8 cellular contexts compared by ENCODE assay signal in genomic region chr22:25488244-25489020, GRCh38.
A peak's percentile ranks its signal among the peaks of the same experiment; 100 is the strongest.
DNase-seq lines count a peak whose midpoint lies in the region; ATAC-seq, FAIRE-seq and TF ChIP-seq lines count a peak whose summit lies in the region.

No MANE protein-coding gene starts in this region.

- in situ Hi-C loops in GM12878 (cut with MboI), result no loop called here

- no peaks in the 10 kb centered on the region for H4K20me1 ChIP-seq in GM12878 (ENCODE audit: control insufficient read depth, insufficient read depth)

- no peak for TF ChIP-seq CTCF in GM12878 (IDR thresholded peaks at IDR 0.05 in 2 of 3, conservative IDR thresholded peaks at IDR 0.05 in 1 of 3; ENCODE audit: control insufficient read depth in 2 of 3, extremely low read depth in 1 of 3, insufficient read depth in 1 of 3, low read depth in 3 of 3, low read length in 3 of 3)
- TF ChIP-seq CTCF in nephron progenitor cell (IDR thresholded peaks at IDR 0.05), result no peak
- TF ChIP-seq CTCF in GM10266 (IDR thresholded peaks at IDR 0.05; ENCODE audit: control insufficient read depth, insufficient read depth, low read depth, missing control alignments), result no peak

- SMC1A ChIA-PET in GM12878 (lab: Charles Lee; ENCODE audit: uncharacterized antibody, unreplicated experiment), result interaction anchor here (0.7 to 1.6 kb wide), 8 partner anchors 10 to 168 kb away, joined by 3 to 4 read pairs (median 3); no protein-coding TSS in a partner anchor

- RAD21 ChIA-PET in GM12878 (lab: Charles Lee; ENCODE audit: unreplicated experiment), result interaction anchor here (0.7 to 2.0 kb wide), 9 partner anchors 13 to 100 kb away, joined by 3 to 8 read pairs (median 4); partner anchors contain the start of gene GRK3

- FAIRE-seq in GM18507 (lab: Jason Lieb, UNC) (peak; percentile 91), GM12878 (lab: Jason Lieb, UNC) (peak; percentile 13)

- no peaks in the 10 kb centered on the region for H3K36me3 ChIP-seq in GM12878 (ENCODE audit: control insufficient read depth in 2 of 2, insufficient read depth in 2 of 2, low read length in 1 of 2)

- no peaks in the 10 kb centered on the region for H3K9me3 ChIP-seq in GM12878 (replicated peaks; ENCODE audit: control insufficient read depth, insufficient read depth, low read length)

- WGBS in GM12878 (ENCODE audit: insufficient coverage, insufficient replicate concordance, low lambda C conversion rate, missing lambda C conversion rate), result 62% methylated on average over 3 of the region's 3 CpGs

- H3K4me3 ChIP-seq in GM12878, result no peak overlapping the region

- no peaks in the 10 kb centered on the region for H3K27me3 ChIP-seq in GM12878 (replicated peaks in 1 of 2; ENCODE audit: control insufficient read depth in 2 of 2, insufficient read depth in 2 of 2, low read length in 1 of 2)

- TF ChIP-seq POLR2A in GM12878 (IDR thresholded peaks at IDR 0.05; ENCODE audit: low read depth, low read length), result no peak

- H2AFZ ChIP-seq in GM12878 (ENCODE audit: control insufficient read depth, low read depth, low read length), result no peak overlapping the region

- peaks cover 7% of the 10 kb centered on the region for H3K9me3 Mint-ChIP-seq in nephron progenitor cell

- H3K4me1 Mint-ChIP-seq in nephron progenitor cell, result peaks cover 25% of the 10 kb centered on the region

- no peak overlapping the region for H3K9ac ChIP-seq in GM12878 (ENCODE audit: control insufficient read depth, insufficient read depth, low read length)

- BruUV-seq in GM12878 (replicated peaks; lab: Mats Ljungman, UMichigan), result no TSS peak

- CTCF ChIA-PET in GM12878 (lab: Yijun Ruan, JAX), result interaction anchor here (0.6 to 1.3 kb wide), 4 partner anchors 12 to 81 kb away, joined by 3 to 4 read pairs (median 3); no protein-coding TSS in a partner anchor

- H3K4me3 Mint-ChIP-seq in nephron progenitor cell, result no peak overlapping the region

- no peaks in the 10 kb centered on the region for H3K79me2 ChIP-seq in GM12878 (ENCODE audit: control insufficient read depth, insufficient read depth, low read length)

- H3K4me1 ChIP-seq in GM12878 (ENCODE audit: control insufficient read depth, insufficient read depth, low read length), result peaks cover 10% of the 10 kb centered on the region

- peaks cover 8% of the 10 kb centered on the region for H3K27me3 Mint-ChIP-seq in nephron progenitor cell (ENCODE audit: low read depth, poor library complexity)

- intact Hi-C loops in GM12878 (cut with micrococcal nuclease; ENCODE audit: unreplicated experiment), result no loop called here

- ATAC-seq in GM12878 (peak; percentile 21), HG03378 (IDR thresholded peaks at IDR 0.05; ENCODE audit: unreplicated experiment) (no peak), HG03342 (IDR thresholded peaks at IDR 0.05; ENCODE audit: unreplicated experiment) (no peak)

- no peak for TF ChIP-seq RAD21 in GM12878 (IDR thresholded peaks at IDR 0.05; ENCODE audit: insufficient read depth, low read depth, low read length)

- peak in 1 of 2 experiments; percentile 51; a peak in 2 of 4 replicates for TF ChIP-seq EP300 in GM12878 (IDR thresholded peaks at IDR 0.05; ENCODE audit: borderline replicate concordance in 1 of 2, control insufficient read depth in 1 of 2, low read depth in 2 of 2, low read length in 2 of 2)

- no peak overlapping the region for H3K4me2 ChIP-seq in GM12878 (ENCODE audit: control insufficient read depth, insufficient read depth)

- no peak overlapping the region for H3K27ac ChIP-seq in GM12878 (ENCODE audit: control insufficient read depth, insufficient read depth)

- H3K36me3 Mint-ChIP-seq in nephron progenitor cell (ENCODE audit: low read depth), result peaks cover 87% of the 10 kb centered on the region

- POLR2A ChIA-PET in GM12878 (lab: Charles Lee), result no interaction called here

- DNase-seq in GM18507 (ENCODE audit: extremely low spot score, insufficient read length, low read depth), result no peak
- peak; percentile 46 for DNase-seq in NCI-H345 treated with DMSO at 0.1 percent for 48 hours (lab: John Stamatoyannopoulos, UW; ENCODE audit: unreplicated experiment)
- peak; percentile 26 for DNase-seq in GM12878 (ENCODE audit: low read depth, low spot score)
- no peak for DNase-seq in nephron progenitor cell
- no peak for DNase-seq in GM10266 (ENCODE audit: extremely low spot score)
- DNase-seq in mesenteric fat pad (ENCODE audit: low spot score), result no peak

- peak overlapping the region; percentile 9 for H3K27ac Mint-ChIP-seq in nephron progenitor cell

TF ChIP-seq in GM12878, 131 proteins besides CTCF, POLR2A, EP300 and RAD21 (continues in another document):
- TF ChIP-seq MYB (IDR thresholded peaks at IDR 0.05; ENCODE audit: borderline replicate concordance, low read depth, low read length) (no peak), TCF12 (IDR thresholded peaks at IDR 0.05; ENCODE audit: low read depth, low read length) (no peak), NFYA (IDR thresholded peaks at IDR 0.05; ENCODE audit: borderline replicate concordance, low read depth, low read length) (no peak), RB1 (IDR thresholded peaks at IDR 0.05; ENCODE audit: borderline replicate concordance) (no peak), SMAD5 (IDR thresholded peaks at IDR 0.05; ENCODE audit: low read depth) (no peak), CHD1 (IDR thresholded peaks at IDR 0.05; ENCODE audit: low read depth, low read length) (no peak), MEF2A (IDR thresholded peaks at IDR 0.05; ENCODE audit: insufficient read depth, low read depth, low read length) (no peak; the same call in 1 of the 2 replicates), MTA3 (IDR thresholded peaks at IDR 0.05; ENCODE audit: borderline replicate concordance, low read length) (no peak), TARDBP (IDR thresholded peaks at IDR 0.05; ENCODE audit: borderline replicate concordance) (no peak), KDM1A (IDR thresholded peaks at IDR 0.05; ENCODE audit: borderline replicate concordance) (no peak)
- TF ChIP-seq, protein P1, sequence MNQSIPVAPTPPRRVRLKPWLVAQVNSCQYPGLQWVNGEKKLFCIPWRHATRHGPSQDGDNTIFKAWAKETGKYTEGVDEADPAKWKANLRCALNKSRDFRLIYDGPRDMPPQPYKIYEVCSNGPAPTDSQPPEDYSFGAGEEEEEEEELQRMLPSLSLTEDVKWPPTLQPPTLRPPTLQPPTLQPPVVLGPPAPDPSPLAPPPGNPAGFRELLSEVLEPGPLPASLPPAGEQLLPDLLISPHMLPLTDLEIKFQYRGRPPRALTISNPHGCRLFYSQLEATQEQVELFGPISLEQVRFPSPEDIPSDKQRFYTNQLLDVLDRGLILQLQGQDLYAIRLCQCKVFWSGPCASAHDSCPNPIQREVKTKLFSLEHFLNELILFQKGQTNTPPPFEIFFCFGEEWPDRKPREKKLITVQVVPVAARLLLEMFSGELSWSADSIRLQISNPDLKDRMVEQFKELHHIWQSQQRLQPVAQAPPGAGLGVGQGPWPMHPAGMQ (IDR thresholded peaks at IDR 0.05; ENCODE audit: borderline replicate concordance), result no peak
- TF ChIP-seq, protein P2, sequence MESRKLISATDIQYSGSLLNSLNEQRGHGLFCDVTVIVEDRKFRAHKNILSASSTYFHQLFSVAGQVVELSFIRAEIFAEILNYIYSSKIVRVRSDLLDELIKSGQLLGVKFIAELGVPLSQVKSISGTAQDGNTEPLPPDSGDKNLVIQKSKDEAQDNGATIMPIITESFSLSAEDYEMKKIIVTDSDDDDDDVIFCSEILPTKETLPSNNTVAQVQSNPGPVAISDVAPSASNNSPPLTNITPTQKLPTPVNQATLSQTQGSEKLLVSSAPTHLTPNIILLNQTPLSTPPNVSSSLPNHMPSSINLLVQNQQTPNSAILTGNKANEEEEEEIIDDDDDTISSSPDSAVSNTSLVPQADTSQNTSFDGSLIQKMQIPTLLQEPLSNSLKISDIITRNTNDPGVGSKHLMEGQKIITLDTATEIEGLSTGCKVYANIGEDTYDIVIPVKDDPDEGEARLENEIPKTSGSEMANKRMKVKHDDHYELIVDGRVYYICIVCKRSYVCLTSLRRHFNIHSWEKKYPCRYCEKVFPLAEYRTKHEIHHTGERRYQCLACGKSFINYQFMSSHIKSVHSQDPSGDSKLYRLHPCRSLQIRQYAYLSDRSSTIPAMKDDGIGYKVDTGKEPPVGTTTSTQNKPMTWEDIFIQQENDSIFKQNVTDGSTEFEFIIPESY (IDR thresholded peaks at IDR 0.05), result no peak
- TF ChIP-seq, protein P3, sequence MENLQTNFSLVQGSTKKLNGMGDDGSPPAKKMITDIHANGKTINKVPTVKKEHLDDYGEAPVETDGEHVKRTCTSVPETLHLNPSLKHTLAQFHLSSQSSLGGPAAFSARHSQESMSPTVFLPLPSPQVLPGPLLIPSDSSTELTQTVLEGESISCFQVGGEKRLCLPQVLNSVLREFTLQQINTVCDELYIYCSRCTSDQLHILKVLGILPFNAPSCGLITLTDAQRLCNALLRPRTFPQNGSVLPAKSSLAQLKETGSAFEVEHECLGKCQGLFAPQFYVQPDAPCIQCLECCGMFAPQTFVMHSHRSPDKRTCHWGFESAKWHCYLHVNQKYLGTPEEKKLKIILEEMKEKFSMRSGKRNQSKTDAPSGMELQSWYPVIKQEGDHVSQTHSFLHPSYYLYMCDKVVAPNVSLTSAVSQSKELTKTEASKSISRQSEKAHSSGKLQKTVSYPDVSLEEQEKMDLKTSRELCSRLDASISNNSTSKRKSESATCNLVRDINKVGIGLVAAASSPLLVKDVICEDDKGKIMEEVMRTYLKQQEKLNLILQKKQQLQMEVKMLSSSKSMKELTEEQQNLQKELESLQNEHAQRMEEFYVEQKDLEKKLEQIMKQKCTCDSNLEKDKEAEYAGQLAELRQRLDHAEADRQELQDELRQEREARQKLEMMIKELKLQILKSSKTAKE (IDR thresholded peaks at IDR 0.05; ENCODE audit: low read depth, poor library complexity, severe bottlenecking), result no peak

Comparison
In these comparisons a context has a peak if more than half of its experiments do, and no peak if none do; other contexts are left out.
1. DNase-seq: peak in NCI-H345 treated with DMSO at 0.1 percent for 48 hours (single experiment) and GM12878 (single experiment); none in GM18507 (single experiment), nephron progenitor cell (single experiment), GM10266 (single experiment) and mesenteric fat pad (single experiment).